ENCODE assay signal across 29 cellular contexts in the genomic region with DNA sequence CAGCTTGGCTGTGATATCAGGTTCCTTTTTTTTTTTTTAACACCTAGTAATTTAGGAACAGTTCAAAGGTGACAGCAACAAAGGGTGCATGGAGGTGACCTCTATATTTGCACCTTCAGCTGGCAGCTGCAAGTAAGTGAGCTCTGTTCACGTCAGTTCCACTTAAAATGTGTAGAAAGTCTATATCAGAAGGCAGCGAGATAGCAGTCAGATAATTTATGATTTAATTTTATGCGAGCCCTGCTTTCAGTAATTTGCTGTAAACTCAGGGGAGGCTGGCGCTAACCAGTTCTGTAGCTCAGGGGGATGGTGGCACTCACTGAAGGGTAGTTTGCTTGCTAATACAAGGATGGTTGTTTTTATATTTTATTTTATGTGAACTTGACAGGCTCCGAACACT.
"Had no signal": no experiment of that assay in that cellular context is flagged by ENCODE, and none has a peak within 500 bp of the region (broad histone marks: within the 10 kb centered on the region; RNA-seq: fewer than 3 reads in every experiment).

No MANE protein-coding gene starts in this region.

- H3K4me1 Mint-ChIP-seq: activated CD4-positive, alpha-beta T cell treated with anti-CD3 and anti-CD28 coated beads, Interleukin-2, amount 10 ng/mL, durations not matched to agents 24 days and 14 days; activated naive CD4-positive, alpha-beta T cell treated with anti-CD3 and anti-CD28 coated beads, Interleukin-2, amount 10 ng/mL, durations not matched to agents 7 days and 5 days; activated naive CD8-positive, alpha-beta T cell treated with anti-CD3 and anti-CD28 coated beads, Interleukin-2, amount 10 ng/mL, durations not matched to agents 7 days and 5 days; natural killer cell had no signal

- H3K4me1 ChIP-seq: ascending aorta, left lung, lower lobe of right lung, testis, uterus had no signal

- H3K36me3 Mint-ChIP-seq: activated CD4-positive, alpha-beta memory T cell treated with anti-CD3 and anti-CD28 coated beads for 36 hours; activated naive CD4-positive, alpha-beta T cell treated with anti-CD3 and anti-CD28 coated beads, Interleukin-2, amount 10 ng/mL, durations not matched to agents 7 days and 5 days; activated naive CD8-positive, alpha-beta T cell treated with anti-CD3 and anti-CD28 coated beads, Interleukin-2, amount 10 ng/mL, durations not matched to agents 7 days and 5 days; natural killer cell had no signal

- H3K27ac Mint-ChIP-seq: activated CD4-positive, alpha-beta memory T cell treated with anti-CD3 and anti-CD28 coated beads for 36 hours; activated CD4-positive, alpha-beta T cell treated with anti-CD3 and anti-CD28 coated beads, Interleukin-2, amount 10 ng/mL, durations not matched to agents 24 days and 14 days; activated naive CD4-positive, alpha-beta T cell treated with anti-CD3 and anti-CD28 coated beads, Interleukin-2, amount 10 ng/mL, durations not matched to agents 7 days and 5 days; activated naive CD8-positive, alpha-beta T cell treated with anti-CD3 and anti-CD28 coated beads, Interleukin-2, amount 10 ng/mL, durations not matched to agents 7 days and 5 days; natural killer cell; progenitor cell of endocrine pancreas had no signal

- H3K4me3 Mint-ChIP-seq: activated CD4-positive, alpha-beta memory T cell treated with anti-CD3 and anti-CD28 coated beads for 36 hours; activated CD4-positive, alpha-beta T cell treated with anti-CD3 and anti-CD28 coated beads, Interleukin-2, amount 10 ng/mL, durations not matched to agents 24 days and 14 days; activated naive CD4-positive, alpha-beta T cell treated with anti-CD3 and anti-CD28 coated beads, Interleukin-2, amount 10 ng/mL, durations not matched to agents 7 days and 5 days; activated naive CD8-positive, alpha-beta T cell treated with anti-CD3 and anti-CD28 coated beads, Interleukin-2, amount 10 ng/mL, durations not matched to agents 7 days and 5 days; natural killer cell had no signal

- H3K36me3 ChIP-seq: ascending aorta, brain microvascular endothelial cell, left lung, lower lobe of right lung, neutrophil, uterus, WERI-Rb-1 had no signal

- H3K9me3 Mint-ChIP-seq: activated CD4-positive, alpha-beta memory T cell treated with anti-CD3 and anti-CD28 coated beads for 36 hours; activated CD4-positive, alpha-beta T cell treated with anti-CD3 and anti-CD28 coated beads, Interleukin-2, amount 10 ng/mL, durations not matched to agents 24 days and 14 days; activated naive CD4-positive, alpha-beta T cell treated with anti-CD3 and anti-CD28 coated beads, Interleukin-2, amount 10 ng/mL, durations not matched to agents 7 days and 5 days; activated naive CD8-positive, alpha-beta T cell treated with anti-CD3 and anti-CD28 coated beads, Interleukin-2, amount 10 ng/mL, durations not matched to agents 7 days and 5 days had no signal

- H3K4me3 ChIP-seq: ascending aorta, coronary artery, dorsolateral prefrontal cortex, left lung, lower lobe of right lung, skin epidermis, testis, uterus had no signal

- H3K27me3 Mint-ChIP-seq: activated CD4-positive, alpha-beta memory T cell treated with anti-CD3 and anti-CD28 coated beads for 36 hours; activated CD4-positive, alpha-beta T cell treated with anti-CD3 and anti-CD28 coated beads, Interleukin-2, amount 10 ng/mL, durations not matched to agents 24 days and 14 days; activated naive CD4-positive, alpha-beta T cell treated with anti-CD3 and anti-CD28 coated beads, Interleukin-2, amount 10 ng/mL, durations not matched to agents 7 days and 5 days; activated naive CD8-positive, alpha-beta T cell treated with anti-CD3 and anti-CD28 coated beads, Interleukin-2, amount 10 ng/mL, durations not matched to agents 7 days and 5 days; progenitor cell of endocrine pancreas had no signal

- H3K27me3 ChIP-seq: ascending aorta, brain microvascular endothelial cell, left lung, neutrophil, testis, uterus had no signal

- DNase-seq: activated CD4-positive, alpha-beta memory T cell treated with anti-CD3 and anti-CD28 coated beads for 36 hours; activated CD4-positive, alpha-beta T cell treated with anti-CD3 and anti-CD28 coated beads, Interleukin-2, amount 10 ng/mL, durations not matched to agents 24 days and 14 days; activated CD4-positive, CD25-positive, alpha-beta regulatory T cell treated with anti-CD3 and anti-CD28 coated beads, Interleukin-2, amount 50 U/mL, for 72 hours; activated CD8-positive, alpha-beta memory T cell treated with anti-CD3 and anti-CD28 coated beads, Interleukin-2, amount 50 U/mL, for 4 hours; activated gamma-delta T cell; activated naive CD4-positive, alpha-beta T cell treated with anti-CD3 and anti-CD28 coated beads, Interleukin-2, amount 10 ng/mL, durations not matched to agents 7 days and 5 days; activated naive CD8-positive, alpha-beta T cell treated with anti-CD3 and anti-CD28 coated beads, Interleukin-2, amount 10 ng/mL, durations not matched to agents 7 days and 5 days; activated T-cell treated with anti-CD3 and anti-CD28 coated beads, Interleukin-2, amount 50 U/mL, for 1 hour; brain microvascular endothelial cell; dorsolateral prefrontal cortex; effector memory CD4-positive, alpha-beta T cell; kidney glomerular epithelial cell; left lung; lower lobe of right lung; mesenchymal stem cell; natural killer cell; stimulated activated CD4-positive, alpha-beta T cell treated with anti-CD3 and anti-CD28 coated beads, Interleukin-12 subunit alpha, Interleukin-12 subunit beta, amount 100 ng/mL, for 4 hours; stimulated activated CD4-positive, alpha-beta T cell treated with anti-CD3 and anti-CD28 coated beads, Interleukin-4, amount 100 ng/mL, for 1 hour; stimulated activated naive CD8-positive, alpha-beta T cell treated with anti-CD3 and anti-CD28 coated beads, Interleukin-15, Interleukin-2, amounts not matched to agents 100 U/mL and 50 U/mL, for 24 hours; T1000; testis; trophoblast cell; uterus; WERI-Rb-1 had no signal

- H3K9me3 ChIP-seq: ascending aorta, left lung, lower lobe of right lung, neutrophil, testis, uterus had no signal

- H3K27ac ChIP-seq: ascending aorta, brain microvascular endothelial cell, coronary artery, dorsolateral prefrontal cortex, left lung, lower lobe of right lung, neutrophil, skin epidermis, testis, uterus, WERI-Rb-1 had no signal
